ENCODE assay signal across 13 cellular contexts in the genomic region with DNA sequence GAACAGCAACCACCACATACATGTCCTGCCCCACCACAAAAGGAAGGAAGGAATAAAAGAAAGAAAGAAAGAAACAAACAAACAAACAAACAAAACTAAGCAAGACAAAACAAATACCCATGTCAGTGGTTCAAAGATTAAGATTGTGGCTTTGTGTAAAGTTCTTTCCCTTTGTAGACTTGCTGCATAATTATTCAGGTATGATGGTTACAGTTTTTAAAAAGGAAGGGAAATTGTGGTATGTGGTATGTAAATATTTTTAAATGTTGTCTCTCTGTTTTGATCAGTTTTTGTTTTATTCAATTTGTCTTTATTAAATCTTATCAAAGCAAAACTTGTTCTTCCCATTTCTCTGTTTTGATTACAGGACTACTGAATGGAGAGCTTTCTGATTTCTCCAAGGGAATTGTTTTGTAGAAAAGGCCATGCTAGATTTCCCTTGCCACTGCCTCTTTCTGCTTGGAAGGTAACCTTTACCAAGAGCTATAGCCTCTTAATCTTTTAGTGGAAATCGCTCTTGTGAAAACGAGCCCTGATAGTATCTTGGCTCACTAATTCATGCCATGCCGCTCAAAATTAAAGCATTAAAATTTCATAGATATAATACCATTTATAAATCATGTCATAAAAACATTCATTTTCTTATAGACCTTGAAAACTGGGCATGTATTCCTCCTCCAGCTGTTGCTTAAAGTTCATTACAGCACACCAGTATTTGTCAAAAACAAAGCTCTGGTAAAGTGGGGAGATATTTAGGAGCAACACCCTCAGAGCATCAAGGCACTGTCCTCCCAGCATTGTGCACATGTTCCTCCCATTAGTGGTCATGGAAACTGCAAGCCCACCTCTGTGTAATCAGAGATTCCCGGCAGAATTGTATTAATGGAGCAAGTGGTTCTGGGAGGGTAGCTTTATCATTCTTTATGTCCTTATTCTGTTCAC.
"Had no signal": no experiment of that assay in that cellular context is flagged by ENCODE, and none has a peak within 500 bp of the region (broad histone marks: within the 10 kb centered on the region; RNA-seq: fewer than 3 reads in every experiment).

No MANE protein-coding gene starts in this region.

- DNase-seq: activated CD4-positive, alpha-beta T cell treated with anti-CD3 and anti-CD28 coated beads for 1 hour; activated CD4-positive, alpha-beta T cell treated with anti-CD3 and anti-CD28 coated beads, Interleukin-2, amount 50 U/mL, for 48 hours; activated CD8-positive, alpha-beta memory T cell treated with anti-CD3 and anti-CD28 coated beads, Interleukin-2, amount 10 ng/mL, durations not matched to agents 7 days and 5 days; activated T-cell treated with anti-CD3 and anti-CD28 coated beads, Interleukin-2, amount 50 U/mL, for 4 hours; aorta; natural killer cell; right cardiac atrium; thyroid gland; uterus had no signal

- H3K27me3 ChIP-seq: esophagus muscularis mucosa, thyroid gland, uterus had no signal

- H3K36me3 ChIP-seq: esophagus muscularis mucosa, thyroid gland, uterus had no signal

- H3K27ac ChIP-seq: esophagus muscularis mucosa, thyroid gland, uterus had no signal

- H3K4me1 ChIP-seq: esophagus muscularis mucosa, thyroid gland, uterus had no signal

- ATAC-seq: activated CD8-positive, alpha-beta memory T cell treated with anti-CD3 and anti-CD28 coated beads, Interleukin-2, amount 10 ng/mL, durations not matched to agents 7 days and 5 days; activated T-cell treated with anti-CD3 and anti-CD28 coated beads, Interleukin-2, amount 50 U/mL, for 4 hours; left lobe of liver; natural killer cell; right cardiac atrium had no signal

- H3K9me3 ChIP-seq: esophagus muscularis mucosa, thyroid gland, uterus had no signal

- H3K36me3 Mint-ChIP-seq: activated CD8-positive, alpha-beta memory T cell treated with anti-CD3 and anti-CD28 coated beads, Interleukin-2, amount 10 ng/mL, durations not matched to agents 7 days and 5 days; natural killer cell had no signal

- H3K27me3 Mint-ChIP-seq: memory B cell had no signal

- H3K4me1 Mint-ChIP-seq: activated CD8-positive, alpha-beta memory T cell treated with anti-CD3 and anti-CD28 coated beads, Interleukin-2, amount 10 ng/mL, durations not matched to agents 7 days and 5 days; natural killer cell had no signal

- H3K4me3 ChIP-seq: esophagus muscularis mucosa, smooth muscle cell, thyroid gland, uterus had no signal

- H3K4me3 Mint-ChIP-seq: activated CD8-positive, alpha-beta memory T cell treated with anti-CD3 and anti-CD28 coated beads, Interleukin-2, amount 10 ng/mL, durations not matched to agents 7 days and 5 days; activated T-cell treated with anti-CD3 and anti-CD28 coated beads, Interleukin-2, amount 50 U/mL, for 4 hours; memory B cell; natural killer cell had no signal

- H3K9me3 Mint-ChIP-seq: activated T-cell treated with anti-CD3 and anti-CD28 coated beads, Interleukin-2, amount 50 U/mL, for 4 hours; memory B cell; natural killer cell had no signal

- H3K27ac Mint-ChIP-seq: activated CD8-positive, alpha-beta memory T cell treated with anti-CD3 and anti-CD28 coated beads, Interleukin-2, amount 10 ng/mL, durations not matched to agents 7 days and 5 days; memory B cell; natural killer cell had no signal
